In genomic region chr2:189483571-189484415, GRCh38 we compare ENCODE assay signal across 2 cellular contexts.
TF ChIP-seq lines count a peak whose summit lies in the region.

No MANE protein-coding gene starts in this region.

TF ChIP-seq in SK-N-SH, 30 proteins besides CTCF, POLR2A, EP300 and RAD21 (continued from another document):
- TF ChIP-seq, protein P1, sequence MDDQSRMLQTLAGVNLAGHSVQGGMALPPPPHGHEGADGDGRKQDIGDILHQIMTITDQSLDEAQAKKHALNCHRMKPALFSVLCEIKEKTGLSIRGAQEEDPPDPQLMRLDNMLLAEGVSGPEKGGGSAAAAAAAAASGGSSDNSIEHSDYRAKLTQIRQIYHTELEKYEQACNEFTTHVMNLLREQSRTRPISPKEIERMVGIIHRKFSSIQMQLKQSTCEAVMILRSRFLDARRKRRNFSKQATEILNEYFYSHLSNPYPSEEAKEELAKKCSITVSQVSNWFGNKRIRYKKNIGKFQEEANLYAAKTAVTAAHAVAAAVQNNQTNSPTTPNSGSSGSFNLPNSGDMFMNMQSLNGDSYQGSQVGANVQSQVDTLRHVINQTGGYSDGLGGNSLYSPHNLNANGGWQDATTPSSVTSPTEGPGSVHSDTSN (IDR thresholded peaks at IDR 0.05) = no peak
- TF ChIP-seq EZH2phosphoT487 (IDR thresholded peaks at IDR 0.05; ENCODE audit: borderline replicate concordance, low read depth) (no peak), RCOR1 (IDR thresholded peaks at IDR 0.05; ENCODE audit: low read length) (no peak), JUND (IDR thresholded peaks at IDR 0.05) (no peak), MEF2A (IDR thresholded peaks at IDR 0.05; ENCODE audit: borderline replicate concordance, low read depth) (no peak), TCF12 (IDR thresholded peaks at IDR 0.05) (no peak), TEAD4 (IDR thresholded peaks at IDR 0.05; ENCODE audit: borderline replicate concordance, insufficient read depth) (no peak), MXI1 (IDR thresholded peaks at IDR 0.05; ENCODE audit: low read depth, low read length) (no peak), FOXJ3 (CRISPR knock-in tag; IDR thresholded peaks at IDR 0.05) (no peak), RXRA (IDR thresholded peaks at IDR 0.05; ENCODE audit: borderline replicate concordance, low read depth) (no peak), NFIC (IDR thresholded peaks at IDR 0.05; ENCODE audit: borderline replicate concordance) (no peak), SIN3A (IDR thresholded peaks at IDR 0.05; ENCODE audit: borderline replicate concordance, low read depth, low read length) (no peak), USF1 (IDR thresholded peaks at IDR 0.05; ENCODE audit: borderline replicate concordance, low read depth) (no peak), YY1 (IDR thresholded peaks at IDR 0.05; ENCODE audit: low read depth) (no peak), SMC3 (IDR thresholded peaks at IDR 0.05; ENCODE audit: low read depth, low read length) (no peak), POLR2AphosphoS5 (IDR thresholded peaks at IDR 0.05; ENCODE audit: low read depth, low read length) (no peak)
- TF ChIP-seq, protein P2, sequence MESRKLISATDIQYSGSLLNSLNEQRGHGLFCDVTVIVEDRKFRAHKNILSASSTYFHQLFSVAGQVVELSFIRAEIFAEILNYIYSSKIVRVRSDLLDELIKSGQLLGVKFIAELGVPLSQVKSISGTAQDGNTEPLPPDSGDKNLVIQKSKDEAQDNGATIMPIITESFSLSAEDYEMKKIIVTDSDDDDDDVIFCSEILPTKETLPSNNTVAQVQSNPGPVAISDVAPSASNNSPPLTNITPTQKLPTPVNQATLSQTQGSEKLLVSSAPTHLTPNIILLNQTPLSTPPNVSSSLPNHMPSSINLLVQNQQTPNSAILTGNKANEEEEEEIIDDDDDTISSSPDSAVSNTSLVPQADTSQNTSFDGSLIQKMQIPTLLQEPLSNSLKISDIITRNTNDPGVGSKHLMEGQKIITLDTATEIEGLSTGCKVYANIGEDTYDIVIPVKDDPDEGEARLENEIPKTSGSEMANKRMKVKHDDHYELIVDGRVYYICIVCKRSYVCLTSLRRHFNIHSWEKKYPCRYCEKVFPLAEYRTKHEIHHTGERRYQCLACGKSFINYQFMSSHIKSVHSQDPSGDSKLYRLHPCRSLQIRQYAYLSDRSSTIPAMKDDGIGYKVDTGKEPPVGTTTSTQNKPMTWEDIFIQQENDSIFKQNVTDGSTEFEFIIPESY (IDR thresholded peaks at IDR 0.05; ENCODE audit: borderline replicate concordance, low read depth) = no peak
- TF ChIP-seq, protein P3, sequence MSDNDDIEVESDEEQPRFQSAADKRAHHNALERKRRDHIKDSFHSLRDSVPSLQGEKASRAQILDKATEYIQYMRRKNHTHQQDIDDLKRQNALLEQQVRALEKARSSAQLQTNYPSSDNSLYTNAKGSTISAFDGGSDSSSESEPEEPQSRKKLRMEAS (IDR thresholded peaks at IDR 0.05; ENCODE audit: low read depth) = no peak
- TF ChIP-seq, protein P4, sequence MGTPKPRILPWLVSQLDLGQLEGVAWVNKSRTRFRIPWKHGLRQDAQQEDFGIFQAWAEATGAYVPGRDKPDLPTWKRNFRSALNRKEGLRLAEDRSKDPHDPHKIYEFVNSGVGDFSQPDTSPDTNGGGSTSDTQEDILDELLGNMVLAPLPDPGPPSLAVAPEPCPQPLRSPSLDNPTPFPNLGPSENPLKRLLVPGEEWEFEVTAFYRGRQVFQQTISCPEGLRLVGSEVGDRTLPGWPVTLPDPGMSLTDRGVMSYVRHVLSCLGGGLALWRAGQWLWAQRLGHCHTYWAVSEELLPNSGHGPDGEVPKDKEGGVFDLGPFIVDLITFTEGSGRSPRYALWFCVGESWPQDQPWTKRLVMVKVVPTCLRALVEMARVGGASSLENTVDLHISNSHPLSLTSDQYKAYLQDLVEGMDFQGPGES (IDR thresholded peaks at IDR 0.05; ENCODE audit: low read depth, low read length) = no peak
TF ChIP-seq in SK-N-SH: peak in this region for 0.

TF ChIP-seq in WTC11, 78 proteins besides CTCF, POLR2A, EP300 and RAD21 (continued from another document):
- TF ChIP-seq FOXP4 (CRISPR knock-in tag; IDR thresholded peaks at IDR 0.05) (no peak), AFF4 (CRISPR knock-in tag; IDR thresholded peaks at IDR 0.05; ENCODE audit: borderline replicate concordance) (no peak), ZNF532 (CRISPR knock-in tag; IDR thresholded peaks at IDR 0.05; ENCODE audit: borderline replicate concordance) (no peak)
